Comparison of ENCODE assay signal across 21 cellular contexts in genomic region chr12:131163189-131163738, GRCh38.
"Had no signal": no experiment of that assay in that cellular context is flagged by ENCODE, and none has a peak within 500 bp of the region (broad histone marks: within the 10 kb centered on the region; RNA-seq: fewer than 3 reads in every experiment).

No MANE protein-coding gene starts in this region.

- H3K4me3 Mint-ChIP-seq: dendritic cell treated with granulocyte-macrophage colony-stimulating factor and Interleukin-4, amounts not matched to agents 40 ng/mL and 50 ng/mL, for 4 days; memory B cell; natural killer cell had no signal

- H3K27ac ChIP-seq: esophagus squamous epithelium, lower lobe of right lung, neutrophil, parathyroid adenoma, right lobe of liver, thoracic aorta, tibial nerve, upper lobe of left lung had no signal

- H3K27me3 ChIP-seq: neutrophil, right lobe of liver, tibial nerve, upper lobe of left lung had no signal

- H3K9me3 Mint-ChIP-seq: dendritic cell treated with granulocyte-macrophage colony-stimulating factor and Interleukin-4, amounts not matched to agents 40 ng/mL and 50 ng/mL, for 4 days; memory B cell; natural killer cell had no signal

- H3K36me3 ChIP-seq: esophagus squamous epithelium, lower lobe of right lung, neutrophil, right lobe of liver, thoracic aorta, tibial nerve, upper lobe of left lung had no signal

- H3K9ac ChIP-seq: parathyroid adenoma had no signal

- H3K4me1 ChIP-seq: lower lobe of right lung, parathyroid adenoma, right lobe of liver had no signal

- H3K4me1 Mint-ChIP-seq: memory B cell, natural killer cell had no signal

- H3K9me3 ChIP-seq: esophagus squamous epithelium, lower lobe of right lung, neutrophil, right lobe of liver, thoracic aorta, tibial nerve, upper lobe of left lung had no signal

- H3K27ac Mint-ChIP-seq: dendritic cell treated with granulocyte-macrophage colony-stimulating factor and Interleukin-4, amounts not matched to agents 40 ng/mL and 50 ng/mL, for 4 days; memory B cell; natural killer cell; progenitor cell of endocrine pancreas had no signal

- H3K79me2 ChIP-seq: parathyroid adenoma had no signal

- H3K36me3 Mint-ChIP-seq: memory B cell, natural killer cell had no signal

- H3K4me3 ChIP-seq: esophagus squamous epithelium, lower lobe of right lung, right lobe of liver, thoracic aorta, tibial nerve, upper lobe of left lung had no signal

- H2AFZ ChIP-seq: parathyroid adenoma had no signal

- DNase-seq: effector CD8-positive, alpha-beta T cell; esophagus squamous epithelium; foreskin melanocyte; hypothalamus; left ventricle myocardium superior; lower lobe of right lung; natural killer cell; right lobe of liver; small intestine; stimulated activated CD4-positive, alpha-beta T cell treated with anti-CD3 and anti-CD28 coated beads, Interleukin-15, amount 100 ng/mL, for 24 hours; stimulated activated CD4-positive, alpha-beta T cell treated with anti-CD3 and anti-CD28 coated beads, Interleukin-2, amount 100 ng/mL, for 48 hours; stimulated activated naive CD4-positive, alpha-beta T cell; substantia nigra had no signal
